Comparison of ENCODE assay signal across 1 cellular context in genomic region chr12:93003540-93004239, GRCh38.
TF ChIP-seq lines count a peak whose summit lies in the region.

No MANE protein-coding gene starts in this region.

TF ChIP-seq in IMR-90, 13 proteins besides CTCF, POLR2A, EP300 and RAD21 (continued from another document):
- TF ChIP-seq ELK1 (IDR thresholded peaks at IDR 0.05; ENCODE audit: borderline replicate concordance, low read depth, low read length) (no peak), CEBPB (IDR thresholded peaks at IDR 0.05; ENCODE audit: low read depth, low read length) (no peak), RCOR1 (IDR thresholded peaks at IDR 0.05; ENCODE audit: insufficient replicate concordance, low read length) (no peak), MXI1 (IDR thresholded peaks at IDR 0.05; ENCODE audit: borderline replicate concordance, low read depth, low read length) (no peak), FOS (IDR thresholded peaks at IDR 0.05; ENCODE audit: low read depth, low read length) (no peak), NFE2L2 (IDR thresholded peaks at IDR 0.05; ENCODE audit: low read depth, low read length) (no peak), BHLHE40 (IDR thresholded peaks at IDR 0.05; ENCODE audit: low read depth, low read length) (no peak), SMC3 (IDR thresholded peaks at IDR 0.05; ENCODE audit: low read depth, low read length) (no peak), CHD1 (IDR thresholded peaks at IDR 0.05; ENCODE audit: low read depth, low read length) (no peak), USF2 (IDR thresholded peaks at IDR 0.05; ENCODE audit: low read depth, low read length) (no peak), MAFK (IDR thresholded peaks at IDR 0.05; ENCODE audit: low read depth, low read length) (no peak)
